In genomic region chr22:33372875-33373274, GRCh38 we compare ENCODE assay signal across 34 cellular contexts.
"Had no signal": no experiment of that assay in that cellular context is flagged by ENCODE, and none has a peak within 500 bp of the region (broad histone marks: within the 10 kb centered on the region; RNA-seq: fewer than 3 reads in every experiment).

No MANE protein-coding gene starts in this region.

- H3K27ac ChIP-seq: KMS-11 had no signal

- H3K9me3 ChIP-seq: MG63 had no signal

- H3K4me3 ChIP-seq: MG63 had no signal

- H3K36me3 ChIP-seq: MG63 had no signal

- DNase-seq: Karpas-422, Kasumi-1, MG63, MM.1S, MV-4-11, NCI-H1048, NCI-H1092, NCI-H1092 treated with DMSO at 0.1 percent for 48 hours, NCI-H1105, NCI-H1105 treated with DMSO at 0.1 percent for 48 hours, NCI-H1417, NCI-H1417 treated with DMSO at 0.1 percent for 48 hours, NCI-H1436, NCI-H1436 treated with DMSO at 0.1 percent for 48 hours, NCI-H146, NCI-H1694, NCI-H1694 treated with DMSO at 0.1 percent for 48 hours, NCI-H187, NCI-H187 treated with DMSO at 0.1 percent for 48 hours, NCI-H1930, NCI-H2029, NCI-H2029 treated with DMSO at 0.1 percent for 48 hours, NCI-H2081, NCI-H2081 treated with DMSO at 0.1 percent for 48 hours, NCI-H2107, NCI-H2171, NCI-H2171 treated with DMSO at 0.1 percent for 48 hours, NCI-H2227 treated with DMSO at 0.1 percent for 48 hours, NCI-H226, NCI-H345, NCI-H446, NCI-H446 treated with DMSO at 0.1 percent for 48 hours, NCI-H510A had no signal
